Comparison of ENCODE assay signal across 20 cellular contexts in genomic region chr4:88802138-88802537, GRCh38.
DNase-seq lines count a peak whose midpoint lies in the region; ATAC-seq and TF ChIP-seq lines count a peak whose summit lies in the region.
"Had no signal": no experiment of that assay in that cellular context is flagged by ENCODE, and none has a peak within 500 bp of the region (broad histone marks: within the 10 kb centered on the region; RNA-seq: fewer than 3 reads in every experiment).

No MANE protein-coding gene starts in this region.

- H3K9me3 ChIP-seq in WERI-Rb-1 (ENCODE audit: severe bottlenecking) = no peaks in the 10 kb centered on the region
- H3K9me3 ChIP-seq: MG63 had no signal

- no peak overlapping the region for H3K27ac ChIP-seq in WERI-Rb-1
- H3K27ac ChIP-seq: RWPE1 had no signal

- TF ChIP-seq CTCF in GM06990 (IDR thresholded peaks at IDR 0.05; ENCODE audit: insufficient read depth, low read length, poor library complexity, severe bottlenecking) (peak; percentile 30), LNCAP (IDR thresholded peaks at IDR 0.05) (0 out of 2 replicates have a peak, but pooled peaks have one; percentile 12), WERI-Rb-1 (IDR thresholded peaks at IDR 0.05; ENCODE audit: low read depth, low read length) (peak; percentile 45)

- no peak for ATAC-seq in GM19452 (IDR thresholded peaks at IDR 0.05; ENCODE audit: unreplicated experiment)

- H3K27me3 ChIP-seq in GM06990 (replicated peaks; ENCODE audit: control insufficient read depth, insufficient read depth, low read length) (no peaks in the 10 kb centered on the region; the same call in none of the 2 replicates), WERI-Rb-1 (ENCODE audit: insufficient read depth, low read depth, severe bottlenecking) (no peaks in the 10 kb centered on the region)
- H3K27me3 ChIP-seq: MG63 had no signal

- H3K4me3 ChIP-seq in GM06990 (replicated peaks; ENCODE audit: low read depth, low read length) = no peak overlapping the region
- no peak overlapping the region for H3K4me3 ChIP-seq in WERI-Rb-1 (ENCODE audit: low read depth, low read length)
- H3K4me3 ChIP-seq: MG63, skin epidermis had no signal

- no peaks in the 10 kb centered on the region for H3K36me3 ChIP-seq in GM06990 (ENCODE audit: control insufficient read depth, insufficient read depth, low read length)
- no peaks in the 10 kb centered on the region for H3K36me3 ChIP-seq in WERI-Rb-1
- H3K36me3 ChIP-seq: MG63 had no signal

- DNase-seq in GM06990 (ENCODE audit: extremely low read depth, insufficient read length) (no peak), WERI-Rb-1 (no peak), myocyte (ENCODE audit: low read depth) (peak; percentile 58), T-helper 9 cell (no peak), NCI-H2029 (lab: John Stamatoyannopoulos, UW) (no peak)
- no peak for DNase-seq in stimulated activated CD4-positive, alpha-beta T cell treated with anti-CD3 and anti-CD28 coated beads, Interleukin-2, amount 100 ng/mL, for 24 hours
- DNase-seq: activated CD4-positive, alpha-beta T cell treated with anti-CD3 and anti-CD28 coated beads for 48 hours; activated naive CD8-positive, alpha-beta T cell treated with anti-CD3 and anti-CD28 coated beads, Interleukin-2, amount 10 ng/mL, durations not matched to agents 7 days and 5 days; cortex of kidney; kidney; mesendoderm; MG63; NCI-H774; nephron progenitor cell; stimulated activated CD4-positive, alpha-beta T cell treated with anti-CD3 and anti-CD28 coated beads, Interleukin-4, amount 100 ng/mL, for 4 hours; substantia nigra had no signal
